ENCODE assay signal across 1 cellular context in genomic region chr12:76042147-76042546, GRCh38.
TF ChIP-seq lines count a peak whose summit lies in the region.

No MANE protein-coding gene starts in this region.

TF ChIP-seq in WTC11, 78 proteins besides CTCF, POLR2A, EP300 and RAD21 (continued from another document):
- no peak for TF ChIP-seq HMGXB4 (CRISPR knock-in tag; IDR thresholded peaks at IDR 0.05)
- no peak for TF ChIP-seq RELA (CRISPR knock-in tag; IDR thresholded peaks at IDR 0.05; ENCODE audit: borderline replicate concordance)
